10 cellular contexts compared by ENCODE assay signal in genomic region chr3:53375019-53375418, GRCh38. TPM values are rescaled to one million over a fixed set of nuclear protein-coding genes. Genes with fewer than 3 reads are reported as not detected.
DNase-seq lines count a peak whose midpoint lies in the region; FAIRE-seq lines count a peak whose summit lies in the region.
"Had no signal": no experiment of that assay in that cellular context is flagged by ENCODE, and none has a peak within 500 bp of the region (broad histone marks: within the 10 kb centered on the region; RNA-seq: fewer than 3 reads in every experiment).

No MANE protein-coding gene starts in this region.

- H3K27ac ChIP-seq in SJSA1 (no peak overlapping the region), small intestine (ENCODE audit: low read depth in 1 of 2, low read length in 1 of 2) (no peak overlapping the region)

- H3K9me3 ChIP-seq in SJSA1 (replicated peaks), result no peaks in the 10 kb centered on the region
- H3K9me3 ChIP-seq in small intestine (ENCODE audit: control insufficient read depth, low read depth), result no peaks in the 10 kb centered on the region

- FAIRE-seq in HTR-8/SVneo (lab: Jason Lieb, UNC), result no peak
- no peak for FAIRE-seq in small intestine (lab: Jason Lieb, UNC)
- FAIRE-seq: G401.6, islet of Langerhans had no signal

- no peak overlapping the region for H3K4me3 ChIP-seq in SJSA1
- no peak overlapping the region for H3K4me3 ChIP-seq in small intestine (ENCODE audit: low read depth in 1 of 2, low read length in 2 of 2)

- H3K36me3 ChIP-seq in SJSA1 (no peaks in the 10 kb centered on the region), small intestine (ENCODE audit: control insufficient read depth in 2 of 2, insufficient read depth in 2 of 2, low read length in 2 of 2) (no peaks in the 10 kb centered on the region)

- H3K4me1 ChIP-seq in SJSA1 (replicated peaks) (no peaks in the 10 kb centered on the region), small intestine (ENCODE audit: control insufficient read depth in 2 of 2, insufficient read depth in 1 of 2, low read depth in 1 of 2, low read length in 1 of 2) (no peaks in the 10 kb centered on the region)

- DNase-seq in NCI-H345 (lab: John Stamatoyannopoulos, UW) (peak; percentile 37), NCI-H345 treated with DMSO at 0.1 percent for 48 hours (lab: John Stamatoyannopoulos, UW; ENCODE audit: unreplicated experiment) (no peak), HTR-8/SVneo (ENCODE audit: insufficient read length, low spot score) (peak; percentile 60), SJSA1 (ENCODE audit: low read depth in 1 of 2, low spot score in 2 of 2) (peak; percentile 8 to 49), anterior cingulate cortex (lab: John Stamatoyannopoulos, UW) (peak in 48 of 58 donors; percentile 1 to 63 (median 26)), hypothalamus (lab: John Stamatoyannopoulos, UW) (peak in 41 of 51 donors; percentile 2 to 68 (median 26)), small intestine (peak; percentile 81), cerebellar nuclear complex (lab: John Stamatoyannopoulos, UW) (no peak)

- WGBS in small intestine, 3 donors, result 48 to 54% (median 53%) methylated on average over 8 of the region's 8 CpGs

- H3K27me3 ChIP-seq in SJSA1 (replicated peaks), result no peaks in the 10 kb centered on the region; the same call in 1 of the 2 replicates
- H3K27me3 ChIP-seq in small intestine (ENCODE audit: control insufficient read depth in 2 of 2, insufficient read depth in 2 of 2, low read length in 2 of 2), result peaks cover 0 to 2% of the 10 kb centered on the region in 2 donors

RNA-seq across cellular contexts. Expression of gene DCP1A, which starts 27.7 kb away (rescaled TPM):
- total RNA-seq in SJSA1 (2014; rRNA removed; shearing (Covaris generic)), result 15.2 and 15.5 TPM in 2 replicates
- polyA plus RNA-seq in small intestine, result 1 to 10 TPM; 4.1 to 8.6 (median 4.9) TPM

Comparison
In these comparisons a context has a peak if more than half of its experiments do, and no peak if none do; other contexts are left out.
1. DNase-seq: peak in NCI-H345 (single experiment), HTR-8/SVneo (single experiment), SJSA1 (2 of 2), anterior cingulate cortex (48 of 58), hypothalamus (41 of 51) and small intestine (single experiment); none in NCI-H345 treated with DMSO at 0.1 percent for 48 hours (single experiment) and cerebellar nuclear complex (0 of 2).